9 cellular contexts compared by ENCODE assay signal in the genomic region with DNA sequence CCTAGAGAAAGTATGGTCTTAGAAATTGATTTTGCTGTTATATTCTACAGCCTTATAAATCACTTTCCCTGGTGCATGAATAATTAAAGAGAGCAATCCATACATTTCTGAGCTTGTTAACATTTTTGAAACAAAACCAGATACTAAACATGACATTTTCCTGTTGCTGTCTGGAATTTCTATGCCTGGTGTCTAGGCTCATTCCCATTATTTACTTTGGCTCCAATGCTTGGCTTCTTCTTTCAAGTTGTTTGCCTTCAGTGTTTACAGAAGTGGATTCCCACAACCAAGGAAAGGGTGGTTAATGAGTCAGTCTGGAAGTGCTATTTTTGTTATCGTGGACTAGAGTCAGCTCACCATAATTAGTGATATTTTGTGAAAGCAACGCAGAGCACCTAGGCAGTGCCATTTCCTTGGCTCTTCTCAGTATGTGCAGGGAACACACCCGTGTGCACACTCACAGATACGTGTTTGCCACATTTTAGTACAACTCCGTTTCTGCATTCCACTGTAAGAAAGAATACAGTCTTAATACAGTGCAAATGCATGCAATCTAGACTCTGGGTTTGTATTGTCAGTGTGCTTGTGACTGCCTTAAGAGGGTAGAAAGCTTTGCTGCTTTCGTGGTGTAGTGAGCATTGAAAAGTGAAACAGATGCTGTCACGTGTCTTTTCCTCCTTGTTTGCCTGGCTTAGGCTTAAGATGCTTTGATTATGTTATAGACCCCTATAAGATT.
DNase-seq lines count a peak whose midpoint lies in the region; ATAC-seq and TF ChIP-seq lines count a peak whose summit lies in the region.
"Had no signal": no experiment of that assay in that cellular context is flagged by ENCODE, and none has a peak within 500 bp of the region (broad histone marks: within the 10 kb centered on the region; RNA-seq: fewer than 3 reads in every experiment).

No MANE protein-coding gene starts in this region.

- H3K79me2 ChIP-seq in GM23338 (replicated peaks; ENCODE audit: insufficient read depth), result no peaks in the 10 kb centered on the region

- no peak for ATAC-seq in GM23338
- no peak for ATAC-seq in activated T-cell treated with anti-CD3 and anti-CD28 coated beads, Interleukin-2, amount 50 U/mL, for 72 hours (replicated peaks in 1 of 2)

- in situ Hi-C loops in GM13976 (cut with MboI; ENCODE audit: low sequenced_read_pairs, unreplicated experiment), result no loop called here
- in situ Hi-C loops in KBM-7 (cut with MboI; ENCODE audit: low pct_unique_long_range_greater_than_20kb, low sequenced_read_pairs), result no loop called here

- H3K27ac ChIP-seq in GM23338 (ENCODE audit: low read depth), result no peak overlapping the region

- H3K36me3 ChIP-seq in GM23338 (ENCODE audit: insufficient read depth), result no peaks in the 10 kb centered on the region

- no peak overlapping the region for H3K4me2 ChIP-seq in GM23338

- no peaks in the 10 kb centered on the region for H3K27me3 Mint-ChIP-seq in GM23338 (ENCODE audit: insufficient read depth, low read depth, poor library complexity)
- peaks cover 55% of the 10 kb centered on the region for H3K27me3 Mint-ChIP-seq in activated T-cell treated with anti-CD3 and anti-CD28 coated beads, Interleukin-2, amount 50 U/mL, for 72 hours (ENCODE audit: low read depth)

- no peak overlapping the region for H2AFZ ChIP-seq in GM23338

- no peaks in the 10 kb centered on the region for H3K27me3 ChIP-seq in GM23338 (ENCODE audit: insufficient read depth)

- H3K9me2 ChIP-seq in GM23338 (ENCODE audit: insufficient read depth), result no peaks in the 10 kb centered on the region

- H4K20me1 ChIP-seq in GM23338 (replicated peaks; ENCODE audit: insufficient read depth), result no peaks in the 10 kb centered on the region; the same call in 1 of the 2 replicates

- TF ChIP-seq CTCF in GM13976 (IDR thresholded peaks at IDR 0.05; ENCODE audit: borderline replicate concordance, control extremely low read depth, extremely low read depth, insufficient read depth, missing control alignments), result no peak
- no peak for TF ChIP-seq CTCF in GM23338 (conservative IDR thresholded peaks at IDR 0.05; ENCODE audit: low read depth in 2 of 2)

- no peak overlapping the region for H3K4me3 Mint-ChIP-seq in GM23338
- no peak overlapping the region for H3K4me3 Mint-ChIP-seq in activated T-cell treated with anti-CD3 and anti-CD28 coated beads, Interleukin-2, amount 50 U/mL, for 72 hours
- H3K4me3 Mint-ChIP-seq: activated naive CD4-positive, alpha-beta T cell treated with anti-CD3 and anti-CD28 coated beads, Interleukin-2, amount 50 U/mL, for 24 hours had no signal

- DNase-seq in AG08396 (ENCODE audit: low spot score), result peak; percentile 46
- DNase-seq in NCI-H146 treated with DMSO at 0.1 percent for 48 hours (lab: John Stamatoyannopoulos, UW; ENCODE audit: unreplicated experiment), result peak; percentile 31
- peak; percentile 96 for DNase-seq in dermis blood vessel endothelial cell
- peak; percentile 16 for DNase-seq in mucosa of gallbladder (ENCODE audit: low spot score)
- no peak for DNase-seq in GM13976 (ENCODE audit: low spot score)
- DNase-seq in GM23338 (ENCODE audit: low spot score), result no peak
- no peak for DNase-seq in activated T-cell treated with anti-CD3 and anti-CD28 coated beads, Interleukin-2, amount 50 U/mL, for 72 hours
- no peak for DNase-seq in KBM-7

- H3K4me1 Mint-ChIP-seq in GM23338, result peaks cover 9% of the 10 kb centered on the region
- no peaks in the 10 kb centered on the region for H3K4me1 Mint-ChIP-seq in activated T-cell treated with anti-CD3 and anti-CD28 coated beads, Interleukin-2, amount 50 U/mL, for 72 hours (ENCODE audit: low read depth)
- H3K4me1 Mint-ChIP-seq: activated naive CD4-positive, alpha-beta T cell treated with anti-CD3 and anti-CD28 coated beads, Interleukin-2, amount 50 U/mL, for 24 hours had no signal

- no peaks in the 10 kb centered on the region for H3F3A ChIP-seq in GM23338 (replicated peaks; ENCODE audit: low read depth)

- H3K4me3 ChIP-seq in GM23338, result no peak overlapping the region

- H3K4me1 ChIP-seq in GM23338 (ENCODE audit: insufficient read depth), result peaks cover 10% of the 10 kb centered on the region; the same call in 1 of the 2 replicates

- no peak overlapping the region for H3K27ac Mint-ChIP-seq in GM23338
- no peak overlapping the region for H3K27ac Mint-ChIP-seq in activated T-cell treated with anti-CD3 and anti-CD28 coated beads, Interleukin-2, amount 50 U/mL, for 72 hours
- H3K27ac Mint-ChIP-seq: activated naive CD4-positive, alpha-beta T cell treated with anti-CD3 and anti-CD28 coated beads, Interleukin-2, amount 50 U/mL, for 24 hours had no signal

- no peaks in the 10 kb centered on the region; the same call in 2 of the 3 replicates for H3K36me3 Mint-ChIP-seq in GM23338 (ENCODE audit: low read depth)
- H3K36me3 Mint-ChIP-seq in activated T-cell treated with anti-CD3 and anti-CD28 coated beads, Interleukin-2, amount 50 U/mL, for 72 hours (ENCODE audit: insufficient read depth in 2 of 2), result no peaks in the 10 kb centered on the region
- H3K36me3 Mint-ChIP-seq: activated naive CD4-positive, alpha-beta T cell treated with anti-CD3 and anti-CD28 coated beads, Interleukin-2, amount 50 U/mL, for 24 hours had no signal

- H3K9me3 Mint-ChIP-seq in GM23338, result no peaks in the 10 kb centered on the region
- no peaks in the 10 kb centered on the region for H3K9me3 Mint-ChIP-seq in activated T-cell treated with anti-CD3 and anti-CD28 coated beads, Interleukin-2, amount 50 U/mL, for 72 hours
- H3K9me3 Mint-ChIP-seq: activated naive CD4-positive, alpha-beta T cell treated with anti-CD3 and anti-CD28 coated beads, Interleukin-2, amount 50 U/mL, for 24 hours had no signal

TF ChIP-seq in GM23338, 12 proteins besides CTCF, POLR2A, EP300 and RAD21 (continues in another document):
- TF ChIP-seq CREB1 (CRISPR knock-in tag; IDR thresholded peaks at IDR 0.05; ENCODE audit: low read depth) (no peak), EZH2phosphoT487 (IDR thresholded peaks at IDR 0.05; ENCODE audit: unreplicated experiment) (no peak), EZH2 (IDR thresholded peaks at IDR 0.05; ENCODE audit: low read depth, unreplicated experiment) (no peak), NANOG (IDR thresholded peaks at IDR 0.05; ENCODE audit: borderline replicate concordance) (no peak)
- TF ChIP-seq, protein P1, sequence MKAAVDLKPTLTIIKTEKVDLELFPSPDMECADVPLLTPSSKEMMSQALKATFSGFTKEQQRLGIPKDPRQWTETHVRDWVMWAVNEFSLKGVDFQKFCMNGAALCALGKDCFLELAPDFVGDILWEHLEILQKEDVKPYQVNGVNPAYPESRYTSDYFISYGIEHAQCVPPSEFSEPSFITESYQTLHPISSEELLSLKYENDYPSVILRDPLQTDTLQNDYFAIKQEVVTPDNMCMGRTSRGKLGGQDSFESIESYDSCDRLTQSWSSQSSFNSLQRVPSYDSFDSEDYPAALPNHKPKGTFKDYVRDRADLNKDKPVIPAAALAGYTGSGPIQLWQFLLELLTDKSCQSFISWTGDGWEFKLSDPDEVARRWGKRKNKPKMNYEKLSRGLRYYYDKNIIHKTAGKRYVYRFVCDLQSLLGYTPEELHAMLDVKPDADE (IDR thresholded peaks at IDR 0.05), result no peak

Comparison
In these comparisons a context has a peak if more than half of its experiments do, and no peak if none do; other contexts are left out.
1. DNase-seq: peak in AG08396 (single experiment), NCI-H146 treated with DMSO at 0.1 percent for 48 hours (single experiment), dermis blood vessel endothelial cell (single experiment) and mucosa of gallbladder (single experiment); none in GM13976 (single experiment), GM23338 (single experiment), activated T-cell treated with anti-CD3 and anti-CD28 coated beads, Interleukin-2, amount 50 U/mL, for 72 hours (0 of 2) and KBM-7 (single experiment).